ENCODE assay signal across 8 cellular contexts in the genomic region with DNA sequence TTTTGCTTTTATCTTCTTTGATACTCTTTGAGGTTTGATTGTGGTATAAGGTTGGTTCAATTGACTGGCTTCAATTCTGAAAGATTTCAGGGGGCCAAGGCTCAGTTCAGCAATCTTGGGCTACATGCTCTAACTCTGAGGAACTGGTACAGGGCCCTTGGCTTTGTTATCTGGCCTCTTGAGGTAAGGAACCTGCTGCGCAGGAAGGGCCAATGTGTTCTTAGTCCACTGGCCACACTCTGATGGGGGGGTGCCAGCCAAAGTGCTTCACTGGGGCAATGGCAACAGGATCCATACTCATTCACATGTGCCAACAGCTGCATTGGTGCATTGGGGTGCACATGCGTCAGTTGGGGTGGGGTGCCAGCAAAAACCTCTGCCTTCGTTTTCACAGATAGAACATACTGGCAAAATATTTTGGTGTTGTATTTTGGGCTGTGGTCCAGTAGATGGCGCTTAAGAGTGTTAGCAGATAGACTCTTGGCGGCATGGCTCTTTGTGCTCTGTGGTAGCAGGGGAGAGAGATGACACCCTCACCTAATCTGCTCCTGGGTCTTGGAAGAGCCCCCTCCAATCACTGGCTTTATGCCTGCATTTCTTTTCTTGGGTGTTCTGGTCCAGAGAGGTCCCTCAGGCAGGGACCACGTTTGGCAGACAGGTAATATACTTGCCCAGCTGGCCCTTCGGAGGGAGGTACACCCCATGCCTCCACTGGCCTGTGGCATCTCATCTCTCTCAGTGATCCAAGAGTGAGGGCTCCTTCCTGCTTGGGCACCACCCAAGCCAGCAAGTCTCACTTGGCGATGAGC. TPM values are rescaled to one million over a fixed set of nuclear protein-coding genes. Genes with fewer than 3 reads are reported as not detected.
DNase-seq lines count a peak whose midpoint lies in the region; ATAC-seq, FAIRE-seq and TF ChIP-seq lines count a peak whose summit lies in the region.

No MANE protein-coding gene starts in this region.

- peak; percentile 87 for ATAC-seq in GM21526 (IDR thresholded peaks at IDR 0.05; ENCODE audit: low FRiP score, unreplicated experiment)
- ATAC-seq in GM12878, result peak; percentile 92
- ATAC-seq in esophagus mucosa, result no peak

- no peak overlapping the region for H2AFZ ChIP-seq in GM12878 (ENCODE audit: control insufficient read depth, low read depth, low read length)

- SMC1A ChIA-PET in GM12878 (lab: Charles Lee; ENCODE audit: uncharacterized antibody, unreplicated experiment), result interaction anchor here (1.4 kb wide), 1 partner anchor 194 kb away, joined by 3 read pairs; no protein-coding TSS in a partner anchor

- no peak for TF ChIP-seq POLR2A in GM12878 (IDR thresholded peaks at IDR 0.05; ENCODE audit: low read depth, low read length)

- BruUV-seq in GM12878 (replicated peaks; lab: Mats Ljungman, UMichigan), result no TSS peak

- WGBS in GM12878 (ENCODE audit: insufficient coverage, insufficient replicate concordance, low lambda C conversion rate, missing lambda C conversion rate), result 26% methylated on average over 8 of the region's 8 CpGs

- H3K4me1 ChIP-seq in GM12878 (ENCODE audit: control insufficient read depth, insufficient read depth, low read length), result no peaks in the 10 kb centered on the region

- RAD21 ChIA-PET in GM12878 (lab: Charles Lee; ENCODE audit: unreplicated experiment), result no interaction called here

- peak; percentile 32 for DNase-seq in activated CD4-positive, alpha-beta T cell treated with anti-CD3 and anti-CD28 coated beads for 48 hours
- DNase-seq in activated CD4-positive, alpha-beta T cell treated with anti-CD3 and anti-CD28 coated beads for 1 hour, result no peak
- no peak for DNase-seq in GM12878 (ENCODE audit: low read depth, low spot score)
- DNase-seq in progenitor cell of endocrine pancreas (ENCODE audit: low spot score, unreplicated experiment), result no peak
- no peak for DNase-seq in GM19240 (ENCODE audit: insufficient read length, low spot score)

- TF ChIP-seq RAD21 in GM12878 (IDR thresholded peaks at IDR 0.05; ENCODE audit: insufficient read depth, low read depth, low read length), result peak; percentile 54

- no peaks in the 10 kb centered on the region for H4K20me1 ChIP-seq in GM12878 (ENCODE audit: control insufficient read depth, insufficient read depth)

- H3K36me3 ChIP-seq in GM12878 (ENCODE audit: control insufficient read depth in 2 of 2, insufficient read depth in 2 of 2, low read length in 1 of 2), result no peaks in the 10 kb centered on the region

- FAIRE-seq in GM12878 (lab: Jason Lieb, UNC), result peak; percentile 27

- no peak overlapping the region for H3K4me3 Mint-ChIP-seq in progenitor cell of endocrine pancreas (ENCODE audit: low read depth)

- H3K79me2 ChIP-seq in GM12878 (ENCODE audit: control insufficient read depth, insufficient read depth, low read length), result no peaks in the 10 kb centered on the region

- TF ChIP-seq CTCF in LNCAP (IDR thresholded peaks at IDR 0.05) (peak; percentile 63), GM12878 (IDR thresholded peaks at IDR 0.05 in 2 of 3, conservative IDR thresholded peaks at IDR 0.05 in 1 of 3; ENCODE audit: control insufficient read depth in 2 of 3, extremely low read depth in 1 of 3, insufficient read depth in 1 of 3, low read depth in 3 of 3, low read length in 3 of 3) (peak; percentile 52 to 63 (median 62)), progenitor cell of endocrine pancreas (IDR thresholded peaks at IDR 0.05; ENCODE audit: unreplicated experiment) (peak; percentile 46)

- POLR2A ChIA-PET in GM12878 (lab: Charles Lee), result no interaction called here

- in situ Hi-C loops in GM12878 (cut with MboI), result loop anchor here (5.0 to 10.0 kb wide), 2 partner anchors 148 to 195 kb away; no protein-coding TSS in a partner anchor

- no peaks in the 10 kb centered on the region for H3K36me3 Mint-ChIP-seq in progenitor cell of endocrine pancreas (ENCODE audit: insufficient read depth)

- H3K9me3 Mint-ChIP-seq in progenitor cell of endocrine pancreas (ENCODE audit: low read depth), result peaks cover 9% of the 10 kb centered on the region

- H3K9me3 ChIP-seq in GM12878 (replicated peaks; ENCODE audit: control insufficient read depth, insufficient read depth, low read length), result no peaks in the 10 kb centered on the region

- TF ChIP-seq EP300 in GM12878 (IDR thresholded peaks at IDR 0.05; ENCODE audit: borderline replicate concordance in 1 of 2, control insufficient read depth in 1 of 2, low read depth in 2 of 2, low read length in 2 of 2), result no peak

- no peak overlapping the region for H3K27ac ChIP-seq in GM12878 (ENCODE audit: control insufficient read depth, insufficient read depth)

- no peak overlapping the region for H3K27ac Mint-ChIP-seq in progenitor cell of endocrine pancreas

- no peak overlapping the region for H3K4me3 ChIP-seq in GM12878

- H3K9ac ChIP-seq in GM12878 (ENCODE audit: control insufficient read depth, insufficient read depth, low read length), result no peak overlapping the region

- CTCF ChIA-PET in GM12878 (lab: Yijun Ruan, JAX), result interaction anchor here (0.7 to 2.0 kb wide), 9 partner anchors 9 to 196 kb away, joined by 3 to 9 read pairs (median 4); no protein-coding TSS in a partner anchor

- no peaks in the 10 kb centered on the region for H3K27me3 ChIP-seq in GM12878 (replicated peaks in 1 of 2; ENCODE audit: control insufficient read depth in 2 of 2, insufficient read depth in 2 of 2, low read length in 1 of 2)

- no peaks in the 10 kb centered on the region for H3K27me3 Mint-ChIP-seq in progenitor cell of endocrine pancreas

- no peak overlapping the region for H3K4me2 ChIP-seq in GM12878 (ENCODE audit: control insufficient read depth, insufficient read depth)

- intact Hi-C loops in GM12878 (cut with micrococcal nuclease; ENCODE audit: unreplicated experiment), result loop anchor here (1.0 kb wide), 2 partner anchors 147 to 193 kb away; no protein-coding TSS in a partner anchor

- no peaks in the 10 kb centered on the region for H3K4me1 Mint-ChIP-seq in progenitor cell of endocrine pancreas (ENCODE audit: low read depth)

TF ChIP-seq in GM12878, 131 proteins besides CTCF, POLR2A, EP300 and RAD21:
- TF ChIP-seq RB1 (IDR thresholded peaks at IDR 0.05; ENCODE audit: borderline replicate concordance) (0 out of 2 replicates have a peak, but pooled peaks have one; percentile 39), CREM (IDR thresholded peaks at IDR 0.05; ENCODE audit: low read depth) (no peak), SMC3 (IDR thresholded peaks at IDR 0.05; ENCODE audit: borderline replicate concordance, low read length) (peak; percentile 69; the same call in 1 of the 2 replicates), YY1 (IDR thresholded peaks at IDR 0.05; ENCODE audit: low read depth, low read length) (0 out of 2 replicates have a peak, but pooled peaks have one; percentile 29)

RNA-seq across cellular contexts. Expression of gene NDST3, which starts 42.9 kb away (rescaled TPM):
- not detected in 2 replicates for total RNA-seq in GM12878 (2013; cell fraction: nucleolus; rRNA removed)
- not detected in 2 replicates for total RNA-seq in GM12878 (2014; rRNA removed)
- total RNA-seq in GM12878 (2014; rRNA removed; fragmentation: Illumina TruSeq; extraction: Trizol), result not detected in 2 replicates
- not detected in 2 replicates for total RNA-seq in GM12878 (2021)
- not detected for polyA plus RNA-seq in GM12878 (2011; ENCODE audit: low read depth)
- not detected in 2 replicates for polyA plus RNA-seq in GM12878 (2011; rRNA removed)
- polyA plus RNA-seq in GM12878 (2011; cell fraction: cytosol; rRNA removed), result not detected in 2 replicates
- not detected in 2 replicates for polyA plus RNA-seq in GM12878 (2011; cell fraction: nucleus; rRNA removed)
- polyA plus RNA-seq in GM12878 (2012), result not detected in 2 replicates
- 0.03 TPM in 1 of 2 replicates, not detected in the other for polyA plus RNA-seq in GM12878 (2014; fragmentation: Illumina TruSeq; extraction: Trizol)
- not detected for polyA plus RNA-seq in GM12878 (2014; fragmentation: Nextera tagmentation; extraction: Ambion mirVana)
- not detected in 2 replicates for polyA plus RNA-seq in GM12878 (2014; rRNA removed)
- polyA plus RNA-seq in GM12878 (2016; fragmentation: Nextera tagmentation; extraction: Ambion mirVana), result under 1 TPM in 1 of 2 experiments, not detected in 1; 0.03 TPM
- not detected in 2 replicates for polyA minus RNA-seq in GM12878 (2011; rRNA and poly(A)+ RNA removed)
- not detected in 2 replicates for polyA minus RNA-seq in GM12878 (2011; cell fraction: cytosol; rRNA and poly(A)+ RNA removed)
- not detected in 2 replicates for polyA minus RNA-seq in GM12878 (2011; cell fraction: nucleus; rRNA and poly(A)+ RNA removed)
- total RNA-seq in progenitor cell of endocrine pancreas, result 1.8 and 2.0 TPM in 2 replicates
- not detected for total RNA-seq in esophagus mucosa
